ENCODE assay signal across 8 cellular contexts in genomic region chr12:6469609-6470374, GRCh38. TPM values are rescaled to one million over a fixed set of nuclear protein-coding genes. Genes with fewer than 3 reads are reported as not detected.
DNase-seq lines count a peak whose midpoint lies in the region; TF ChIP-seq lines count a peak whose summit lies in the region.

No MANE protein-coding gene starts in this region.

- H3K4me2 ChIP-seq in OCI-LY7 (ENCODE audit: low read length) (peak overlapping the region; percentile 98), parathyroid adenoma (ENCODE audit: low read length) (peak overlapping the region; percentile 97)

- no peak overlapping the region for H2AFZ ChIP-seq in OCI-LY7 (ENCODE audit: low read length)
- H2AFZ ChIP-seq in parathyroid adenoma = peak overlapping the region; percentile 93

- H3K27ac Mint-ChIP-seq in endothelial cell (ENCODE audit: unreplicated experiment) = no peak overlapping the region

- peak overlapping the region; percentile 96 for H3K4me3 ChIP-seq in GM06990 (replicated peaks; ENCODE audit: low read depth, low read length)
- peak overlapping the region; percentile 86 for H3K4me3 ChIP-seq in OCI-LY7 (ENCODE audit: low read depth, low read length, poor library complexity, severe bottlenecking)
- peak overlapping the region; percentile 88 for H3K4me3 ChIP-seq in parathyroid adenoma (ENCODE audit: low read depth, low read length)

- POLR2A ChIA-PET in OCI-LY7 (lab: Charles Lee) = interaction anchor here (0.6 to 3.8 kb wide), 21 partner anchors 8 to 175 kb away, joined by 3 to 27 read pairs (median 6); partner anchors contain the start of genes CD27, GAPDH, MRPL51 and TAPBPL

- intact Hi-C loops in OCI-LY7 (cut with micrococcal nuclease; ENCODE audit: unreplicated experiment) = loop anchor here (1.0 to 5.0 kb wide), 3 partner anchors 24 to 132 kb away; partner anchors contain the start of genes GAPDH and MRPL51

- H3K9me3 ChIP-seq in OCI-LY7 (ENCODE audit: low read length) (0 out of 2 replicates have a peak, but pooled peaks cover 5% of the 10 kb centered on the region), parathyroid adenoma (ENCODE audit: control insufficient read depth, low read length) (no peaks in the 10 kb centered on the region)

- H3K27ac ChIP-seq in OCI-LY7 (ENCODE audit: low read depth, low read length, poor library complexity, severe bottlenecking) = peak overlapping the region; percentile 62
- peak overlapping the region; percentile 83 for H3K27ac ChIP-seq in parathyroid adenoma

- H3K27me3 Mint-ChIP-seq in endothelial cell (ENCODE audit: unreplicated experiment) = peaks cover 4% of the 10 kb centered on the region

- H3K9ac ChIP-seq in parathyroid adenoma = peak overlapping the region; percentile 13

- DNase-seq in GM06990 (ENCODE audit: extremely low read depth, insufficient read length) = no peak
- peak; percentile 54 for DNase-seq in OCI-LY7 (ENCODE audit: low spot score)
- DNase-seq in endothelial cell (ENCODE audit: low spot score) = no peak
- DNase-seq in NCI-H2029 treated with DMSO at 0.1 percent for 48 hours (lab: John Stamatoyannopoulos, UW) = no peak
- no peak for DNase-seq in NCI-H524 treated with DMSO at 0.1 percent for 48 hours (lab: John Stamatoyannopoulos, UW)
- DNase-seq in OCI-M2 (lab: John Stamatoyannopoulos, UW; ENCODE audit: unreplicated experiment) = no peak
- no peak for DNase-seq in ecto neural progenitor cell (ENCODE audit: low spot score)

- H3K79me2 ChIP-seq in OCI-LY7 (ENCODE audit: insufficient read depth, low read depth, low read length) (peaks cover 25% of the 10 kb centered on the region), parathyroid adenoma (no peaks in the 10 kb centered on the region)

- H3K9me2 ChIP-seq in OCI-LY7 (ENCODE audit: insufficient read depth, low read length) = no peaks in the 10 kb centered on the region

- no peaks in the 10 kb centered on the region for H3K9me3 Mint-ChIP-seq in endothelial cell (ENCODE audit: unreplicated experiment)

- peak overlapping the region; percentile 89 for H3K4me3 Mint-ChIP-seq in endothelial cell (ENCODE audit: unreplicated experiment)

- H4K20me1 ChIP-seq in OCI-LY7 (ENCODE audit: insufficient read depth, low read length) = peaks cover 16% of the 10 kb centered on the region; the same call in 1 of the 2 replicates

- H3K4me1 ChIP-seq in OCI-LY7 (ENCODE audit: insufficient read depth, low read length, poor library complexity, severe bottlenecking) (peaks cover 33% of the 10 kb centered on the region), parathyroid adenoma (peaks cover 13% of the 10 kb centered on the region)

- H3K36me3 Mint-ChIP-seq in endothelial cell (ENCODE audit: low read depth, unreplicated experiment) = peaks cover 11% of the 10 kb centered on the region

- no peak for TF ChIP-seq CTCF in GM06990 (IDR thresholded peaks at IDR 0.05; ENCODE audit: insufficient read depth, low read length, poor library complexity, severe bottlenecking)
- peak; percentile 32 for TF ChIP-seq CTCF in OCI-LY7 (conservative IDR thresholded peaks at IDR 0.05; ENCODE audit: low read length)
- no peak for TF ChIP-seq CTCF in endothelial cell (IDR thresholded peaks at IDR 0.05; ENCODE audit: unreplicated experiment)
- no peak for TF ChIP-seq CTCF in parathyroid adenoma (IDR thresholded peaks at IDR 0.05)

- H3K36me3 ChIP-seq in GM06990 (ENCODE audit: control insufficient read depth, insufficient read depth, low read length) (peaks cover 14% of the 10 kb centered on the region), OCI-LY7 (ENCODE audit: insufficient read depth, low read length) (peaks cover 46% of the 10 kb centered on the region), parathyroid adenoma (ENCODE audit: control insufficient read depth, insufficient read depth, low read length) (no peaks in the 10 kb centered on the region)

- H3K4me1 Mint-ChIP-seq in endothelial cell (ENCODE audit: unreplicated experiment) = peaks cover 6% of the 10 kb centered on the region

- BruUV-seq in OCI-LY7 (replicated peaks; lab: Mats Ljungman, UMichigan) = no TSS peak

- CTCF ChIA-PET in OCI-LY7 (lab: Charles Lee; ENCODE audit: unreplicated experiment) = interaction anchor here (1.3 kb wide), 1 partner anchor 45 kb away, joined by 3 read pairs; no protein-coding TSS in a partner anchor

- no peaks in the 10 kb centered on the region for H3K27me3 ChIP-seq in GM06990 (replicated peaks; ENCODE audit: control insufficient read depth, insufficient read depth, low read length)
- H3K27me3 ChIP-seq in parathyroid adenoma (ENCODE audit: control insufficient read depth, insufficient read depth, low read length) = no peaks in the 10 kb centered on the region

RNA-seq across cellular contexts. Expression of gene VAMP1, which starts 0.7 kb away (rescaled TPM):
- total RNA-seq in OCI-LY7 (2014; rRNA removed; shearing (Covaris generic)) = 82.7 and 86.0 TPM in 2 replicates
- total RNA-seq in OCI-LY7 (2022) (46.9 and 51.6 TPM in 2 replicates), endothelial cell (ENCODE audit: unreplicated experiment) (5.5 TPM)

RNA-seq across cellular contexts. Expression of gene TAPBPL, which starts 17.9 kb away (rescaled TPM):
- 18.4 and 23.7 TPM in 2 replicates for total RNA-seq in OCI-LY7 (2014; rRNA removed; shearing (Covaris generic))
- total RNA-seq in OCI-LY7 (2022) (22.2 and 25.5 TPM in 2 replicates), endothelial cell (ENCODE audit: unreplicated experiment) (2.8 TPM)

RNA-seq across cellular contexts. Expression of gene MRPL51, which starts 23.3 kb away (rescaled TPM):
- 152 and 164 TPM in 2 replicates for total RNA-seq in OCI-LY7 (2014; rRNA removed; shearing (Covaris generic))
- total RNA-seq in OCI-LY7 (2022) = 280 and 338 TPM in 2 replicates
- total RNA-seq in endothelial cell (ENCODE audit: unreplicated experiment) = 168 TPM

RNA-seq across cellular contexts. Expression of gene NCAPD2, which starts 24.1 kb away (rescaled TPM):
- total RNA-seq in OCI-LY7 (2014; rRNA removed; shearing (Covaris generic)) = 157 and 195 TPM in 2 replicates
- total RNA-seq in OCI-LY7 (2022) = 225 and 267 TPM in 2 replicates
- 25.3 TPM for total RNA-seq in endothelial cell (ENCODE audit: unreplicated experiment)

RNA-seq across cellular contexts. Expression of gene CD27, which starts 25.0 kb away (rescaled TPM):
- 18.0 and 19.8 TPM in 2 replicates for total RNA-seq in OCI-LY7 (2014; rRNA removed; shearing (Covaris generic))
- total RNA-seq in OCI-LY7 (2022) = 39.9 and 48.3 TPM in 2 replicates
- not detected for total RNA-seq in endothelial cell (ENCODE audit: unreplicated experiment)
